Comparison of ENCODE assay signal across 8 cellular contexts in the genomic region with DNA sequence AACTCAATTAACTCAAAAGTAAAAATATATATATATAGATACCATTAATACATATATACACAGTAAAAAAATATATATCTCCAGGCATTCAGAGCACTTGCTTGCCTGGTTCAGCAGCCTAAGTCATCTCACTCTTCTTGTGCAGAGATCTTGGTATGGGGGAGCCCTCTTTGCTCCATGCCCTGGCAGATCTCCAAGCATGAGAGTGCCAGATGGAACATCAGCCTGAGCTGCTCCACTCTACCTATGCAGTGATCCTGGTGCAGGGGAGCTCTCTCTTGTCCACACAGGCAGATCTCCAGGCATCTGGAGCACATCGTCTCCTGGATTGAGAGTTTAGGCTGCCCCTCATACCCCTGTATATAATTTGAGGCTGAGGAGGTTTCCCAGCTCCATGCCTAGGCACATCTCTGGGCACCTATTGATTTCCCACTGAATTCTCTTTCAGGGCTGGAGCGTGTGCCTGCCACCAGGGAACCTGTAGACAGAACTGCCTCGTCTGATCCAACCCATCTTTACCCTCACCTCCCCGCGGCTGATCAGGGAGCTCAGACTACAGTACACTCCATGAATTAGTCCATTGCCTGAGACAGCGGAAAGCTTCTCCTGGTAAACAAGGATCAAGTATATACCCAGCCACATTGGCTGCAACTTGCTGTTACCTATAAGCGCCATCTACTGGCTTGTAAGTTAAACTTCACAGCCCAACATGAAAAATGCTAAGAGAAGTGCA.
DNase-seq lines count a peak whose midpoint lies in the region; ATAC-seq, FAIRE-seq and TF ChIP-seq lines count a peak whose summit lies in the region.

No MANE protein-coding gene starts in this region.

- FAIRE-seq in D721Med (lab: Jason Lieb, UNC) = no peak

- DNase-seq in D721Med (ENCODE audit: insufficient read length, low spot score) (no peak), OCI-LY7 (ENCODE audit: low spot score) (peak; percentile 39), fibroblast of pulmonary artery (ENCODE audit: low read depth) (peak; percentile 71), retina (peak; percentile 24), DMS79 (lab: John Stamatoyannopoulos, UW) (no peak)
- no peak for DNase-seq in activated T-cell treated with anti-CD3 and anti-CD28 coated beads, Interleukin-2, amount 50 U/mL, for 48 hours

- H3K4me1 ChIP-seq in OCI-LY7 (ENCODE audit: insufficient read depth, low read length, poor library complexity, severe bottlenecking) = no peaks in the 10 kb centered on the region

- intact Hi-C loops in OCI-LY7 (cut with micrococcal nuclease; ENCODE audit: unreplicated experiment) = loop anchor here (5.0 kb wide), 1 partner anchor 616 kb away; no protein-coding TSS in a partner anchor

- no peak overlapping the region for H3K4me2 ChIP-seq in OCI-LY7 (ENCODE audit: low read length)

- peak; percentile 78 for ATAC-seq in GM19455 (IDR thresholded peaks at IDR 0.05; ENCODE audit: unreplicated experiment)
- peak; percentile 93 for ATAC-seq in HG03520 (IDR thresholded peaks at IDR 0.05; ENCODE audit: unreplicated experiment)

- H3K4me3 ChIP-seq in OCI-LY7 (ENCODE audit: low read depth, low read length, poor library complexity, severe bottlenecking) (no peak overlapping the region), fibroblast of pulmonary artery (replicated peaks; ENCODE audit: low read depth, low read length) (no peak overlapping the region)

- no peaks in the 10 kb centered on the region for H3K9me2 ChIP-seq in OCI-LY7 (ENCODE audit: insufficient read depth, low read length)

- H3K36me3 ChIP-seq in OCI-LY7 (ENCODE audit: insufficient read depth, low read length) = no peaks in the 10 kb centered on the region

- H2AFZ ChIP-seq in OCI-LY7 (ENCODE audit: low read length) = no peak overlapping the region

- H3K27ac ChIP-seq in OCI-LY7 (ENCODE audit: low read depth, low read length, poor library complexity, severe bottlenecking) = no peak overlapping the region

- H4K20me1 ChIP-seq in OCI-LY7 (ENCODE audit: insufficient read depth, low read length) = no peaks in the 10 kb centered on the region

- TF ChIP-seq CTCF in D721Med (IDR thresholded peaks at IDR 0.05; ENCODE audit: insufficient read depth, missing control alignments) (peak; percentile 85), OCI-LY7 (conservative IDR thresholded peaks at IDR 0.05; ENCODE audit: low read length) (peak; percentile 85), fibroblast of pulmonary artery (IDR thresholded peaks at IDR 0.05; ENCODE audit: low read length, missing control alignments) (peak; percentile 79)

- POLR2A ChIA-PET in OCI-LY7 (lab: Charles Lee) = no interaction called here

- no peaks in the 10 kb centered on the region for H3K9me3 ChIP-seq in OCI-LY7 (ENCODE audit: low read length)

- H3K79me2 ChIP-seq in OCI-LY7 (ENCODE audit: insufficient read depth, low read depth, low read length) = no peaks in the 10 kb centered on the region

- BruUV-seq in OCI-LY7 (replicated peaks; lab: Mats Ljungman, UMichigan) = no TSS peak

- CTCF ChIA-PET in OCI-LY7 (lab: Charles Lee; ENCODE audit: unreplicated experiment) = no interaction called here

Comparison
In these comparisons a context has a peak if more than half of its experiments do, and no peak if none do; other contexts are left out.
1. DNase-seq: peak in OCI-LY7 (single experiment), fibroblast of pulmonary artery (single experiment) and retina (single experiment); none in D721Med (single experiment), DMS79 (single experiment) and activated T-cell treated with anti-CD3 and anti-CD28 coated beads, Interleukin-2, amount 50 U/mL, for 48 hours (0 of 2).
2. Peak in every context shown above with its lines, with median percentiles within 50 percentile points of each other: CTCF ChIP-seq.